ENCODE assay signal across 9 cellular contexts in the genomic region with DNA sequence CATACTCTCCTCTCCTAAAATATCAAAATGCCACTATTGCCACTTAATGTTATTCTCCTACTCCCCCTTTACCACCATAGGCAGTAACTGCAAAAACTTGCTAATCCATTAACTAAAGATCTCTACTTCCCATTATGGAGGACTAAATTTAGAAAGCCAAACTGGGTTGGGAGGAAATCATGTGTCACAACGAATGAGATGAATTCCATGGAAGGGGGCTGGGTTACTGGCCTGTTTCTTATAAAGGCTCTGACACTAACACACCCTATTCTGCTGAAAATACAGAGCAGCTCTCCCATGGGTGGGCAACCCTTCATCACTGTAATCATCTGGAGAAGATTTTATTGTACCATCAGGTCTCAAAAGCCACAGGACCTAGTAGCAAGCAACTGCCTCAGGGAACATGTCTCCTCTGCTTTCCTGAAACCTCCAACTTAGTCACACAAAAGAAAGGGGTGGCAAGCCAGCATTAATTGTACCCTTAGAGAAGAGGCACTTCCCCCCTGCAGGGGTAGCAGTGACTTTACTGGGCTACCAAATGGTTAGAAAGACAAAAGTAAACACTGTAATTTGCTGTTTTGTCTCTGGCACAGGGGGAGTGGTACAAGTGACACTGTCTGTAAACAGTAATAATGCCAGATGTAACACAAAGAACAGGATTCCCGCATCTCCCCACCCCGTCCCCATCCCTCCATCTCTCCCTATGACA.
A peak's percentile ranks its signal among the peaks of the same experiment; 100 is the strongest.
DNase-seq lines count a peak whose midpoint lies in the region; ATAC-seq and TF ChIP-seq lines count a peak whose summit lies in the region.
"Had no signal": no experiment of that assay in that cellular context is flagged by ENCODE, and none has a peak within 500 bp of the region (broad histone marks: within the 10 kb centered on the region; RNA-seq: fewer than 3 reads in every experiment).

No MANE protein-coding gene starts in this region.

- H3K36me3 Mint-ChIP-seq in stimulated activated naive CD8-positive, alpha-beta T cell treated with anti-CD3 and anti-CD28 coated beads, Interleukin-15, Interleukin-2, amounts not matched to agents 100 ng/mL and 50 ng/mL, for 24 hours (ENCODE audit: low read depth): peaks cover 61% of the 10 kb centered on the region

- ATAC-seq in stimulated activated naive CD8-positive, alpha-beta T cell treated with anti-CD3 and anti-CD28 coated beads, Interleukin-15, Interleukin-2, amounts not matched to agents 100 U/mL and 50 U/mL, for 24 hours: no peak
- peak; percentile 49 for ATAC-seq in Right ventricle myocardium superior (ENCODE audit: poor library complexity)

- H3K4me3 ChIP-seq in BE2C (ENCODE audit: low read depth, low read length): no peak overlapping the region

- no peaks in the 10 kb centered on the region for H3K27me3 ChIP-seq in BE2C

- DNase-seq in stimulated activated naive CD8-positive, alpha-beta T cell treated with anti-CD3 and anti-CD28 coated beads, Interleukin-15, Interleukin-2, amounts not matched to agents 100 U/mL and 50 U/mL, for 24 hours: no peak
- DNase-seq in SKM-1 (lab: John Stamatoyannopoulos, UW; ENCODE audit: unreplicated experiment) (peak; percentile 28), Right ventricle myocardium superior (no peak), superior temporal gyrus (ENCODE audit: extremely low spot score) (no peak), NCI-H524 (lab: John Stamatoyannopoulos, UW) (no peak), A172 (ENCODE audit: low spot score) (no peak), BE2C (no peak)
- DNase-seq: NCI-H1092 treated with DMSO at 0.1 percent for 48 hours had no signal

- peak overlapping the region; percentile 72 for H3K4me3 Mint-ChIP-seq in stimulated activated naive CD8-positive, alpha-beta T cell treated with anti-CD3 and anti-CD28 coated beads, Interleukin-15, Interleukin-2, amounts not matched to agents 100 ng/mL and 50 ng/mL, for 24 hours

- intact Hi-C loops in Right ventricle myocardium superior (cut with DNase I): loop anchor here (10.0 kb wide), 1 partner anchor 79 kb away; no protein-coding TSS in a partner anchor

- peak overlapping the region; percentile 88 for H3K27ac Mint-ChIP-seq in stimulated activated naive CD8-positive, alpha-beta T cell treated with anti-CD3 and anti-CD28 coated beads, Interleukin-15, Interleukin-2, amounts not matched to agents 100 ng/mL and 50 ng/mL, for 24 hours

- no peaks in the 10 kb centered on the region for H3K9me3 Mint-ChIP-seq in stimulated activated naive CD8-positive, alpha-beta T cell treated with anti-CD3 and anti-CD28 coated beads, Interleukin-15, Interleukin-2, amounts not matched to agents 100 ng/mL and 50 ng/mL, for 24 hours

- no peaks in the 10 kb centered on the region for H3K4me1 ChIP-seq in BE2C

- no peaks in the 10 kb centered on the region for H3K9me3 ChIP-seq in BE2C

- H3K36me3 ChIP-seq in BE2C: peaks cover 3% of the 10 kb centered on the region

- TF ChIP-seq CTCF in BE2C (IDR thresholded peaks at IDR 0.05; ENCODE audit: low read depth, low read length): no peak

- peaks cover 36% of the 10 kb centered on the region for H3K4me1 Mint-ChIP-seq in stimulated activated naive CD8-positive, alpha-beta T cell treated with anti-CD3 and anti-CD28 coated beads, Interleukin-15, Interleukin-2, amounts not matched to agents 100 ng/mL and 50 ng/mL, for 24 hours (ENCODE audit: low read depth)

- H3K27me3 Mint-ChIP-seq in stimulated activated naive CD8-positive, alpha-beta T cell treated with anti-CD3 and anti-CD28 coated beads, Interleukin-15, Interleukin-2, amounts not matched to agents 100 ng/mL and 50 ng/mL, for 24 hours: no peaks in the 10 kb centered on the region
